9 cellular contexts compared by ENCODE assay signal in genomic region chr11:101428918-101429317, GRCh38.
DNase-seq lines count a peak whose midpoint lies in the region; ATAC-seq and TF ChIP-seq lines count a peak whose summit lies in the region.
"Had no signal": no experiment of that assay in that cellular context is flagged by ENCODE, and none has a peak within 500 bp of the region (broad histone marks: within the 10 kb centered on the region; RNA-seq: fewer than 3 reads in every experiment).

No MANE protein-coding gene starts in this region.

- no peak overlapping the region for H3K27ac Mint-ChIP-seq in activated T-cell treated with anti-CD3 and anti-CD28 coated beads, Interleukin-2, amount 50 U/mL, for 24 hours

- no peaks in the 10 kb centered on the region for H3K27me3 ChIP-seq in NT2/D1 (ENCODE audit: insufficient read depth, insufficient read length)

- TF ChIP-seq CTCF in AG10803 (conservative IDR thresholded peaks at IDR 0.05; ENCODE audit: low read length) (peak; percentile 78), fibroblast of villous mesenchyme (IDR thresholded peaks at IDR 0.05; ENCODE audit: insufficient read depth, low read depth, low read length) (peak; percentile 40)

- peak; percentile 42 for DNase-seq in AG10803 (ENCODE audit: low read depth)
- peak; percentile 40 for DNase-seq in NT2/D1 (ENCODE audit: low read depth, low spot score)
- peak; percentile 19 for DNase-seq in fibroblast of villous mesenchyme (ENCODE audit: low read depth)
- DNase-seq in amygdala (lab: John Stamatoyannopoulos, UW) = no peak
- DNase-seq in activated T-cell treated with anti-CD3 and anti-CD28 coated beads, Interleukin-2, amount 50 U/mL, for 24 hours = no peak
- no peak for DNase-seq in stimulated activated naive CD4-positive, alpha-beta T cell treated with Interleukin-2 at 50 U/mL for 16 hours (lab: John Stamatoyannopoulos, UW)
- no peak for DNase-seq in islet precursor cell

- peaks cover 36% of the 10 kb centered on the region for H3K9me3 Mint-ChIP-seq in activated T-cell treated with anti-CD3 and anti-CD28 coated beads, Interleukin-2, amount 50 U/mL, for 24 hours

- H3K36me3 ChIP-seq in NT2/D1 (ENCODE audit: insufficient read depth, insufficient read length, low read length) = no peaks in the 10 kb centered on the region

- no peaks in the 10 kb centered on the region for H3K4me1 Mint-ChIP-seq in activated T-cell treated with anti-CD3 and anti-CD28 coated beads, Interleukin-2, amount 50 U/mL, for 24 hours (ENCODE audit: low read depth)
- H3K4me1 Mint-ChIP-seq: central memory CD8-positive, alpha-beta T cell had no signal

- no peaks in the 10 kb centered on the region for H3K27me3 Mint-ChIP-seq in activated T-cell treated with anti-CD3 and anti-CD28 coated beads, Interleukin-2, amount 50 U/mL, for 24 hours
- H3K27me3 Mint-ChIP-seq: central memory CD8-positive, alpha-beta T cell had no signal

- peak; percentile 71 for ATAC-seq in GM21576 (IDR thresholded peaks at IDR 0.05; ENCODE audit: unreplicated experiment)

- H3K36me3 Mint-ChIP-seq in activated T-cell treated with anti-CD3 and anti-CD28 coated beads, Interleukin-2, amount 50 U/mL, for 24 hours (ENCODE audit: low read depth) = no peaks in the 10 kb centered on the region

- H3K9ac ChIP-seq in NT2/D1 (ENCODE audit: insufficient read length, low read depth) = no peak overlapping the region

- H3K4me3 Mint-ChIP-seq in activated T-cell treated with anti-CD3 and anti-CD28 coated beads, Interleukin-2, amount 50 U/mL, for 24 hours = no peak overlapping the region
- H3K4me3 Mint-ChIP-seq: central memory CD8-positive, alpha-beta T cell had no signal

- H3K9me3 ChIP-seq in NT2/D1 (ENCODE audit: insufficient read depth, low read length) = no peaks in the 10 kb centered on the region

- H3K4me3 ChIP-seq in AG10803 (ENCODE audit: low read length) (no peak overlapping the region), NT2/D1 (ENCODE audit: insufficient read length, low read depth) (no peak overlapping the region), fibroblast of villous mesenchyme (ENCODE audit: low read depth, low read length) (no peak overlapping the region)

- no peaks in the 10 kb centered on the region for H3K4me1 ChIP-seq in NT2/D1 (ENCODE audit: insufficient read depth, insufficient read length)

Comparison
In these comparisons a context has a peak if more than half of its experiments do, and no peak if none do; other contexts are left out.
1. DNase-seq: peak in AG10803 (single experiment), NT2/D1 (single experiment) and fibroblast of villous mesenchyme (single experiment); none in amygdala (0 of 56), activated T-cell treated with anti-CD3 and anti-CD28 coated beads, Interleukin-2, amount 50 U/mL, for 24 hours (single experiment), stimulated activated naive CD4-positive, alpha-beta T cell treated with Interleukin-2 at 50 U/mL for 16 hours (single experiment) and islet precursor cell (single experiment).